In genomic region chrX:8447367-8447766, GRCh38 we compare ENCODE assay signal across 2 cellular contexts.
TF ChIP-seq lines count a peak whose summit lies in the region.

No MANE protein-coding gene starts in this region.

TF ChIP-seq in H1, 55 proteins besides CTCF, POLR2A, EP300 and RAD21:
- no peak for TF ChIP-seq SP2 (IDR thresholded peaks at IDR 0.05; ENCODE audit: low read length)
- TF ChIP-seq EGR1 (IDR thresholded peaks at IDR 0.05; ENCODE audit: borderline replicate concordance, low read depth, low read length), result no peak
- TF ChIP-seq RBBP5 (IDR thresholded peaks at IDR 0.05; ENCODE audit: borderline replicate concordance, low read depth, low read length), result no peak
- no peak for TF ChIP-seq EZH2 (IDR thresholded peaks at IDR 0.05; ENCODE audit: low read depth, low read length, severe bottlenecking)
- TF ChIP-seq NANOG (IDR thresholded peaks at IDR 0.05; ENCODE audit: insufficient read depth, low read depth, low read length, poor library complexity, severe bottlenecking), result no peak
- no peak for TF ChIP-seq JUN (IDR thresholded peaks at IDR 0.05; ENCODE audit: low read depth, low read length)
- no peak for TF ChIP-seq CHD2 (IDR thresholded peaks at IDR 0.05; ENCODE audit: low read length)
- no peak for TF ChIP-seq KDM1A (IDR thresholded peaks at IDR 0.05; ENCODE audit: borderline replicate concordance, low read length)
- TF ChIP-seq CBX5 (IDR thresholded peaks at IDR 0.05; ENCODE audit: low read depth, low read length), result no peak
- TF ChIP-seq RXRA (IDR thresholded peaks at IDR 0.05; ENCODE audit: insufficient read depth, low read depth, low read length), result no peak

TF ChIP-seq in neural cell, 6 proteins besides CTCF, POLR2A, EP300 and RAD21:
- peak; percentile 15 for TF ChIP-seq REST (IDR thresholded peaks at IDR 0.05; ENCODE audit: borderline replicate concordance)
- TF ChIP-seq SMC3 (conservative IDR thresholded peaks at IDR 0.05; ENCODE audit: poor library complexity), result no peak
- peak; percentile 80 for TF ChIP-seq POLR2AphosphoS5 (IDR thresholded peaks at IDR 0.05)
